Comparison of ENCODE assay signal across 27 cellular contexts in the genomic region with DNA sequence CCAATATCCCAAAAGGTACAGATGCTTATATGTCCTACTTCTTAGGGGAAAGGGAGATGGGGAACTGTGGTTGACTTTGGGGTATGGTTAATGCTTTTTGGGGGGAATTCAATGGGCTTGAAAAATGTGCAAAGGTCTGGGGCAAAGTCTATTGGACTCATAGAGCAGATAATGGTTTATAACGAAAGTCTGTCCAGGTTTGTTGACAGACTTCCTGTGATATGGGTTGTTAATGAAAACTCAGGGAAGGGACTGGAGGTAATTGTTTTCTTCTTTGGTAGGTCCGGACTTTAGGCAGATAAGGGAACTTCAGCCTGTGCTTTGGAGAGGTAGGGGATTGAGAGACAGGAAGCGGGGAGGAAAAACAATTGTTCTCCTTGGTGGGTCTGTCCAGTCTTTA. TPM values are rescaled to one million over a fixed set of nuclear protein-coding genes. Genes with fewer than 3 reads are reported as not detected.
DNase-seq lines count a peak whose midpoint lies in the region; ATAC-seq, FAIRE-seq and TF ChIP-seq lines count a peak whose summit lies in the region.
"Had no signal": no experiment of that assay in that cellular context is flagged by ENCODE, and none has a peak within 500 bp of the region (broad histone marks: within the 10 kb centered on the region; RNA-seq: fewer than 3 reads in every experiment).

No MANE protein-coding gene starts in this region.

- H3K27me3 ChIP-seq in HepG2 (ENCODE audit: control insufficient read depth in 1 of 2, insufficient read depth in 2 of 2, low read length in 2 of 2) (peaks cover 0 to 22% of the 10 kb centered on the region in 2 experiments; a peak in 1 of 5 replicates), right lobe of liver (no peaks in the 10 kb centered on the region)
- H3K27me3 ChIP-seq: BLaER1 treated with 17β-estradiol and CSF1 and Interleukin-3, amounts not matched to agents 10 nM and 100 nM had no signal

- H3K9me3 Mint-ChIP-seq in endothelial cell (ENCODE audit: unreplicated experiment), result peaks cover 8% of the 10 kb centered on the region
- H3K9me3 Mint-ChIP-seq in neural crest cell, result peaks cover 6% of the 10 kb centered on the region

- no peaks in the 10 kb centered on the region for H4K20me1 ChIP-seq in HepG2 (ENCODE audit: insufficient read depth, low read length)
- H4K20me1 ChIP-seq: BLaER1 treated with 17β-estradiol and CSF1 and Interleukin-3, amounts not matched to agents 10 nM and 100 nM had no signal

- no peak for TF ChIP-seq CTCF in HepG2 (CRISPR knock-in tag; IDR thresholded peaks at IDR 0.05)
- no peak for TF ChIP-seq CTCF in right lobe of liver (IDR thresholded peaks at IDR 0.05)
- no peak for TF ChIP-seq CTCF in endothelial cell (IDR thresholded peaks at IDR 0.05; ENCODE audit: unreplicated experiment)
- no peak for TF ChIP-seq CTCF in neural crest cell (conservative IDR thresholded peaks at IDR 0.05)
- TF ChIP-seq CTCF in D721Med (IDR thresholded peaks at IDR 0.05; ENCODE audit: insufficient read depth, missing control alignments), result no peak

- H3K36me3 ChIP-seq in HepG2 (replicated peaks in 1 of 2; ENCODE audit: control insufficient read depth in 1 of 2, insufficient read depth in 2 of 2, low read length in 2 of 2), result no peaks in the 10 kb centered on the region
- no peaks in the 10 kb centered on the region for H3K36me3 ChIP-seq in right lobe of liver
- H3K36me3 ChIP-seq: BLaER1 treated with 17β-estradiol and CSF1 and Interleukin-3, amounts not matched to agents 10 nM and 100 nM had no signal

- no peaks in the 10 kb centered on the region for H3K9me3 ChIP-seq in HepG2 (ENCODE audit: low read length)
- H3K9me3 ChIP-seq in right lobe of liver, result no peaks in the 10 kb centered on the region
- H3K9me3 ChIP-seq: Caco-2 had no signal

- no peak overlapping the region for H3K4me2 ChIP-seq in HepG2 (ENCODE audit: low read depth, low read length)
- H3K4me2 ChIP-seq: A549; BLaER1 treated with 17β-estradiol and CSF1 and Interleukin-3, amounts not matched to agents 10 nM and 100 nM had no signal

- POLR2A ChIA-PET in HepG2 (lab: Yijun Ruan, JAX), result no interaction called here

- no peak overlapping the region for H2AFZ ChIP-seq in HepG2 (ENCODE audit: low read length)

- H3K27me3 Mint-ChIP-seq in endothelial cell (ENCODE audit: unreplicated experiment) (peaks cover 8% of the 10 kb centered on the region), neural crest cell (ENCODE audit: low read depth) (no peaks in the 10 kb centered on the region)
- H3K27me3 Mint-ChIP-seq: B cell; CD4-positive, alpha-beta T cell had no signal

- H3K4me1 Mint-ChIP-seq in endothelial cell (ENCODE audit: unreplicated experiment) (peaks cover 32% of the 10 kb centered on the region), neural crest cell (peaks cover 4% of the 10 kb centered on the region)
- H3K4me1 Mint-ChIP-seq: B cell had no signal

- H3K4me3 ChIP-seq in HepG2 (replicated peaks in 1 of 3; ENCODE audit: insufficient read depth in 1 of 3, low read depth in 2 of 3, low read length in 3 of 3) (no peak overlapping the region), right lobe of liver (no peak overlapping the region)
- H3K4me3 ChIP-seq: A549; BLaER1 treated with 17β-estradiol and CSF1 and Interleukin-3, amounts not matched to agents 10 nM and 100 nM had no signal

- intact Hi-C loops in HepG2 (cut with micrococcal nuclease; ENCODE audit: unreplicated experiment) (no loop called here), right lobe of liver (cut with DNase I) (no loop called here)

- in situ Hi-C loops in HepG2 (cut with HindIII; ENCODE audit: extremely low pct_ligation_motif_present, low pct_unique_long_range_greater_than_20kb), result no loop called here

- H3K27ac ChIP-seq in HepG2 (ENCODE audit: extremely low read length, insufficient read depth, low read length), result no peak overlapping the region
- H3K27ac ChIP-seq in right lobe of liver, result no peak overlapping the region
- H3K27ac ChIP-seq: 22Rv1; A549; BLaER1 treated with 17β-estradiol and CSF1 and Interleukin-3, amounts not matched to agents 10 nM and 100 nM; C4-2B had no signal

- CTCF ChIA-PET in HepG2 (lab: Yijun Ruan, JAX; ENCODE audit: low intra/inter-chr PET ratio, low total read pairs), result no interaction called here

- FAIRE-seq in HepG2 (lab: Jason Lieb, UNC) (no peak), RCC 7860 (lab: Jason Lieb, UNC) (no peak), D721Med (lab: Jason Lieb, UNC) (no peak)
- FAIRE-seq: A549, G401.6, GM12891, GM19239 had no signal

- H3K4me1 ChIP-seq in HepG2 (ENCODE audit: insufficient read depth, low read length) (peaks cover 7% of the 10 kb centered on the region; the same call in 1 of the 2 replicates), right lobe of liver (no peaks in the 10 kb centered on the region)
- H3K4me1 ChIP-seq: A549 had no signal

- no peak for ATAC-seq in HepG2
- no peak for ATAC-seq in right lobe of liver
- ATAC-seq in HG02763 (IDR thresholded peaks at IDR 0.05; ENCODE audit: unreplicated experiment), result no peak
- ATAC-seq: A549; CD8-positive, alpha-beta T cell had no signal

- TF ChIP-seq EP300 in HepG2 (IDR thresholded peaks at IDR 0.05; ENCODE audit: low read depth in 2 of 2, low read length in 2 of 2) (no peak), HepG2 (CRISPR knock-in tag; IDR thresholded peaks at IDR 0.05; ENCODE audit: borderline replicate concordance) (no peak)

- H3K4me3 Mint-ChIP-seq in endothelial cell (ENCODE audit: unreplicated experiment) (peak overlapping the region; percentile 9), neural crest cell (no peak overlapping the region)
- H3K4me3 Mint-ChIP-seq: B cell; CD4-positive, alpha-beta T cell; CD8-positive, alpha-beta T cell had no signal

- no peak for TF ChIP-seq RAD21 in HepG2 (CRISPR knock-in tag; IDR thresholded peaks at IDR 0.05)

- no peak overlapping the region for H3K9ac ChIP-seq in HepG2 (ENCODE audit: insufficient read depth, low read depth, low read length)
- H3K9ac ChIP-seq: BLaER1 treated with 17β-estradiol and CSF1 and Interleukin-3, amounts not matched to agents 10 nM and 100 nM had no signal

- H3K36me3 Mint-ChIP-seq in endothelial cell (ENCODE audit: low read depth, unreplicated experiment) (peaks cover 12% of the 10 kb centered on the region), neural crest cell (ENCODE audit: low read depth) (peaks cover 2% of the 10 kb centered on the region)
- H3K36me3 Mint-ChIP-seq: CD8-positive, alpha-beta T cell had no signal

- no TSS peak for BruUV-seq in HepG2 (replicated peaks; lab: Mats Ljungman, UMichigan)

- TF ChIP-seq POLR2A in HepG2 (IDR thresholded peaks at IDR 0.05; ENCODE audit: insufficient read depth in 1 of 2, low read depth in 2 of 2, low read length in 2 of 2) (no peak), right lobe of liver (IDR thresholded peaks at IDR 0.05) (no peak)

- no peaks in the 10 kb centered on the region for H3K79me2 ChIP-seq in HepG2 (ENCODE audit: insufficient read depth, low read length)

- H3K27ac Mint-ChIP-seq in endothelial cell (ENCODE audit: unreplicated experiment) (peak overlapping the region; percentile 72), neural crest cell (ENCODE audit: unreplicated experiment) (peak overlapping the region; percentile 24)
- H3K27ac Mint-ChIP-seq: B cell; CD4-positive, alpha-beta T cell; CD8-positive, alpha-beta T cell had no signal

- no peak for DNase-seq in HepG2 (ENCODE audit: low spot score)
- no peak for DNase-seq in right lobe of liver
- DNase-seq in endothelial cell (ENCODE audit: low spot score), result no peak
- no peak for DNase-seq in neural crest cell (ENCODE audit: low read depth, low spot score)
- no peak for DNase-seq in RCC 7860 (ENCODE audit: low spot score)
- no peak for DNase-seq in D721Med (ENCODE audit: insufficient read length, low spot score)
- DNase-seq: AML-193; Caco-2; Calu3; CD4-positive, alpha-beta T cell; CD8-positive, alpha-beta T cell; DMS 273 treated with DMSO at 0.1 percent for 48 hours; DMS153; DMS53; DMS79; DND-41; EL; GF-D8 had no signal

- 22% methylated on average over 3 of the region's 3 CpGs for WGBS in HepG2 (ENCODE audit: low lambda C conversion rate)
- 29% methylated on average over 2 of the region's 3 CpGs for WGBS in right lobe of liver (ENCODE audit: insufficient coverage, low coverage, low lambda C conversion rate, missing lambda C conversion rate)

TF ChIP-seq in HepG2, 621 proteins besides CTCF, POLR2A, EP300 and RAD21 (continues in another document):
- peak; percentile 79 for TF ChIP-seq ZNF3 (CRISPR knock-in tag; IDR thresholded peaks at IDR 0.05)

RNA-seq across cellular contexts. Expression of a gene that starts 46.2 kb away (rescaled TPM):
- total RNA-seq in HepG2 (2016; rRNA removed; fragmentation: Illumina TruSeq; extraction: Trizol), result 90.4 and 114 TPM in 2 replicates
- 19.9 and 28.2 TPM in 2 replicates for total RNA-seq in HepG2 (2016; cell fraction: cytosol; rRNA removed; fragmentation: Illumina TruSeq; extraction: Trizol; ENCODE audit: low read depth)
- 86.9 and 108 TPM in 2 replicates for total RNA-seq in HepG2 (2016; cell fraction: insoluble cytoplasmic fraction; rRNA removed; fragmentation: Illumina TruSeq; extraction: Trizol)
- total RNA-seq in HepG2 (2016; cell fraction: membrane; rRNA removed; fragmentation: Illumina TruSeq; extraction: Trizol), result 66.0 and 81.9 TPM in 2 replicates
- total RNA-seq in HepG2 (2016; cell fraction: nucleus; rRNA removed; fragmentation: Illumina TruSeq; extraction: Trizol), result 54.5 and 55.7 TPM in 2 replicates
- polyA plus RNA-seq in HepG2 (2011; rRNA removed), result 74.4 and 87.5 TPM in 2 replicates
- 50.8 and 73.9 TPM in 2 replicates for polyA plus RNA-seq in HepG2 (2011; cell fraction: cytosol; rRNA removed)
- polyA plus RNA-seq in HepG2 (2011; cell fraction: nucleus; rRNA removed), result 43.0 and 54.3 TPM in 2 replicates
- polyA plus RNA-seq in HepG2 (2012), result 111 and 121 TPM in 2 replicates
- 22.4 and 25.2 TPM in 2 replicates for polyA plus RNA-seq in HepG2 (2016; cell fraction: cytosol; fragmentation: Illumina TruSeq; extraction: Trizol; ENCODE audit: low read depth)
- polyA plus RNA-seq in HepG2 (2016; cell fraction: insoluble cytoplasmic fraction; fragmentation: Illumina TruSeq; extraction: Trizol; ENCODE audit: low read depth), result 97.9 and 98.6 TPM in 2 replicates
- polyA plus RNA-seq in HepG2 (2016; cell fraction: membrane; fragmentation: Illumina TruSeq; extraction: Trizol; ENCODE audit: low read depth), result 49.0 and 58.4 TPM in 2 replicates
- polyA plus RNA-seq in HepG2 (2016; cell fraction: nucleus; fragmentation: Illumina TruSeq; extraction: Trizol; ENCODE audit: insufficient read depth, low read depth), result 57.8 and 60.3 TPM in 2 replicates
- 53.9 and 54.2 TPM in 2 replicates for polyA minus RNA-seq in HepG2 (2011; rRNA and poly(A)+ RNA removed; ENCODE audit: low replicate concordance)
- polyA minus RNA-seq in HepG2 (2011; cell fraction: cytosol; rRNA and poly(A)+ RNA removed), result 45.7 and 50.7 TPM in 2 replicates
- 50.5 and 65.3 TPM in 2 replicates for polyA minus RNA-seq in HepG2 (2011; cell fraction: nucleus; rRNA and poly(A)+ RNA removed)
- 10 to 100 TPM; 19.0 to 32.5 (median 27.1) TPM for total RNA-seq in right lobe of liver
- total RNA-seq in endothelial cell (ENCODE audit: unreplicated experiment), result 86.5 TPM
- 85.5 and 91.7 TPM in 2 replicates for total RNA-seq in neural crest cell
